Comparison of ENCODE assay signal across 8 cellular contexts in the genomic region with DNA sequence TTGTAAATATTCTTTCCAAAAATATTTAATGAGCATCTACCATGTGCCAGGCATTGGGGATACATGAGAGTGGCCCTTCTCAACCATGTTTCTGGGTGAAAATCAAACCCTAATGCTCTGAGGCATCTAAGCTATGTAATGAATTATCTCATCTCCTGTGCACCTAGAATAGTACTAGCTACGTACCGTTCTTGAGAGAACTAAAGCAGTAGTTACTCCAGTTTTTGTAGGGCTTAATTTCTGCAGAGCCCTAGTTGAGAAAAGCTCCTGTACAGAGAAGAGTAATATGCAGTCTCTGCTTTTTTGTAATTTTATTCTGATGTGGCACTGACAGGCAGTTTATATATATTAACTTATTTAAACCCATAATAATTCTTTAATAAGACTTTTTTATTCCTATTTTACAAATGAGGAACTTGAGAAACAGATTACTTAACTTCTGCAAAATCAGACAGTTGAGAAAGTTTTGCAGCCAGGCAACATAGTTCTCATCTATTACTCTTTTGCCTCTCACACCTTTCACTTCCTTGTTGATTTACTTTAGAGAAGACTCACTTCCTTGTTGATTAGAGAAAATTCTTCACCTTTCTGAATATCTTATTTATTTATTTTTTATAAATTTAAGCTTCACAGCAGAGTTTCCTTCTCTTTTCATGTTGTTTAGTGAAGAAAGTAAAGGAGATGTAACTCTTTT. TPM values are rescaled to one million over a fixed set of nuclear protein-coding genes. Genes with fewer than 3 reads are reported as not detected.
DNase-seq lines count a peak whose midpoint lies in the region; ATAC-seq and TF ChIP-seq lines count a peak whose summit lies in the region.

No MANE protein-coding gene starts in this region.

- H3K4me3 ChIP-seq in GM23338 (0 out of 2 replicates have a peak overlapping the region, but pooled peaks have one; percentile 7), esophagus squamous epithelium (peak overlapping the region in 1 of 4 donors; percentile 85)

- 38 to 40% methylated on average over 2 of the region's 2 CpGs for WGBS in esophagus squamous epithelium, 2 donors

- TF ChIP-seq CTCF in GM13976 (IDR thresholded peaks at IDR 0.05; ENCODE audit: borderline replicate concordance, control extremely low read depth, extremely low read depth, insufficient read depth, missing control alignments) (no peak), GM23338 (conservative IDR thresholded peaks at IDR 0.05; ENCODE audit: low read depth in 2 of 2) (no peak), esophagus squamous epithelium (IDR thresholded peaks at IDR 0.05) (no peak)

- H3K79me2 ChIP-seq in GM23338 (replicated peaks; ENCODE audit: insufficient read depth), result peaks cover 74% of the 10 kb centered on the region

- peaks cover 34% of the 10 kb centered on the region for H3K4me1 Mint-ChIP-seq in GM23338

- H3K4me1 ChIP-seq in GM23338 (ENCODE audit: insufficient read depth) (peaks cover 33% of the 10 kb centered on the region), esophagus squamous epithelium (peaks cover 19 to 74% (median 24%) of the 10 kb centered on the region in 3 donors)

- in situ Hi-C loops in GM13976 (cut with MboI; ENCODE audit: low sequenced_read_pairs, unreplicated experiment), result no loop called here

- no peaks in the 10 kb centered on the region for H3K36me3 Mint-ChIP-seq in GM23338 (ENCODE audit: low read depth)

- TF ChIP-seq POLR2A in esophagus squamous epithelium (IDR thresholded peaks at IDR 0.05), result no peak

- peaks cover 16% of the 10 kb centered on the region for H4K20me1 ChIP-seq in GM23338 (replicated peaks; ENCODE audit: insufficient read depth)

- peaks cover 9% of the 10 kb centered on the region for H3F3A ChIP-seq in GM23338 (replicated peaks; ENCODE audit: low read depth)

- DNase-seq in GM13976 (ENCODE audit: low spot score), result peak; percentile 26
- DNase-seq in GM23338 (ENCODE audit: low spot score), result no peak
- DNase-seq in NOMO-1 treated with dmso at 0.1 percent for 144 hours (lab: John Stamatoyannopoulos, UW; ENCODE audit: unreplicated experiment), result peak; percentile 77
- DNase-seq in medulla oblongata (ENCODE audit: extremely low spot score), result peak; percentile 59
- DNase-seq in esophagus squamous epithelium (lab: John Stamatoyannopoulos, UW), result no peak
- DNase-seq in NCI-H1048 (lab: John Stamatoyannopoulos, UW), result no peak
- no peak for DNase-seq in hepatic stellate cell (ENCODE audit: low spot score)
- no peak for DNase-seq in DMS153 treated with DMSO at 0.1 percent for 48 hours (lab: John Stamatoyannopoulos, UW; ENCODE audit: unreplicated experiment)

- ATAC-seq in GM23338, result no peak

- peaks cover 5% of the 10 kb centered on the region for H3K27me3 Mint-ChIP-seq in GM23338 (ENCODE audit: insufficient read depth, low read depth, poor library complexity)

- H3K27ac ChIP-seq in GM23338 (ENCODE audit: low read depth) (no peak overlapping the region), esophagus squamous epithelium (peak overlapping the region in 1 of 4 donors; percentile 11)

- peak overlapping the region; percentile 85 for H3K4me2 ChIP-seq in GM23338

- no peak overlapping the region for H3K27ac Mint-ChIP-seq in GM23338

- no peak overlapping the region for H3K4me3 Mint-ChIP-seq in GM23338

- H3K36me3 ChIP-seq in GM23338 (ENCODE audit: insufficient read depth), result no peaks in the 10 kb centered on the region
- H3K36me3 ChIP-seq in esophagus squamous epithelium, result no peaks in the 10 kb centered on the region

- H3K27me3 ChIP-seq in GM23338 (ENCODE audit: insufficient read depth) (no peaks in the 10 kb centered on the region), esophagus squamous epithelium (no peaks in the 10 kb centered on the region)

- no peaks in the 10 kb centered on the region for H3K9me3 ChIP-seq in esophagus squamous epithelium

- H3K9me2 ChIP-seq in GM23338 (ENCODE audit: insufficient read depth), result 0 out of 2 replicates have a peak, but pooled peaks cover 3% of the 10 kb centered on the region

- no peaks in the 10 kb centered on the region for H3K9me3 Mint-ChIP-seq in GM23338

- intact Hi-C loops in esophagus squamous epithelium (cut with DNase I), result no loop called here

- no peak overlapping the region for H2AFZ ChIP-seq in GM23338

TF ChIP-seq in GM23338, 12 proteins besides CTCF, POLR2A, EP300 and RAD21:
- TF ChIP-seq CREB1 (CRISPR knock-in tag; IDR thresholded peaks at IDR 0.05; ENCODE audit: low read depth) (no peak), ZNF331 (CRISPR knock-in tag; IDR thresholded peaks at IDR 0.05; ENCODE audit: low read depth) (no peak), EZH2phosphoT487 (IDR thresholded peaks at IDR 0.05; ENCODE audit: unreplicated experiment) (no peak), POLR2AphosphoS5 (IDR thresholded peaks at IDR 0.05; ENCODE audit: low read depth) (no peak), JUNB (IDR thresholded peaks at IDR 0.05; ENCODE audit: unreplicated experiment) (no peak), STAT1 (IDR thresholded peaks at IDR 0.05; ENCODE audit: unreplicated experiment) (no peak), EZH2 (IDR thresholded peaks at IDR 0.05; ENCODE audit: low read depth, unreplicated experiment) (no peak), ZNF114 (CRISPR knock-in tag; IDR thresholded peaks at IDR 0.05) (no peak), NANOG (IDR thresholded peaks at IDR 0.05; ENCODE audit: borderline replicate concordance) (no peak)
- TF ChIP-seq, protein P1, sequence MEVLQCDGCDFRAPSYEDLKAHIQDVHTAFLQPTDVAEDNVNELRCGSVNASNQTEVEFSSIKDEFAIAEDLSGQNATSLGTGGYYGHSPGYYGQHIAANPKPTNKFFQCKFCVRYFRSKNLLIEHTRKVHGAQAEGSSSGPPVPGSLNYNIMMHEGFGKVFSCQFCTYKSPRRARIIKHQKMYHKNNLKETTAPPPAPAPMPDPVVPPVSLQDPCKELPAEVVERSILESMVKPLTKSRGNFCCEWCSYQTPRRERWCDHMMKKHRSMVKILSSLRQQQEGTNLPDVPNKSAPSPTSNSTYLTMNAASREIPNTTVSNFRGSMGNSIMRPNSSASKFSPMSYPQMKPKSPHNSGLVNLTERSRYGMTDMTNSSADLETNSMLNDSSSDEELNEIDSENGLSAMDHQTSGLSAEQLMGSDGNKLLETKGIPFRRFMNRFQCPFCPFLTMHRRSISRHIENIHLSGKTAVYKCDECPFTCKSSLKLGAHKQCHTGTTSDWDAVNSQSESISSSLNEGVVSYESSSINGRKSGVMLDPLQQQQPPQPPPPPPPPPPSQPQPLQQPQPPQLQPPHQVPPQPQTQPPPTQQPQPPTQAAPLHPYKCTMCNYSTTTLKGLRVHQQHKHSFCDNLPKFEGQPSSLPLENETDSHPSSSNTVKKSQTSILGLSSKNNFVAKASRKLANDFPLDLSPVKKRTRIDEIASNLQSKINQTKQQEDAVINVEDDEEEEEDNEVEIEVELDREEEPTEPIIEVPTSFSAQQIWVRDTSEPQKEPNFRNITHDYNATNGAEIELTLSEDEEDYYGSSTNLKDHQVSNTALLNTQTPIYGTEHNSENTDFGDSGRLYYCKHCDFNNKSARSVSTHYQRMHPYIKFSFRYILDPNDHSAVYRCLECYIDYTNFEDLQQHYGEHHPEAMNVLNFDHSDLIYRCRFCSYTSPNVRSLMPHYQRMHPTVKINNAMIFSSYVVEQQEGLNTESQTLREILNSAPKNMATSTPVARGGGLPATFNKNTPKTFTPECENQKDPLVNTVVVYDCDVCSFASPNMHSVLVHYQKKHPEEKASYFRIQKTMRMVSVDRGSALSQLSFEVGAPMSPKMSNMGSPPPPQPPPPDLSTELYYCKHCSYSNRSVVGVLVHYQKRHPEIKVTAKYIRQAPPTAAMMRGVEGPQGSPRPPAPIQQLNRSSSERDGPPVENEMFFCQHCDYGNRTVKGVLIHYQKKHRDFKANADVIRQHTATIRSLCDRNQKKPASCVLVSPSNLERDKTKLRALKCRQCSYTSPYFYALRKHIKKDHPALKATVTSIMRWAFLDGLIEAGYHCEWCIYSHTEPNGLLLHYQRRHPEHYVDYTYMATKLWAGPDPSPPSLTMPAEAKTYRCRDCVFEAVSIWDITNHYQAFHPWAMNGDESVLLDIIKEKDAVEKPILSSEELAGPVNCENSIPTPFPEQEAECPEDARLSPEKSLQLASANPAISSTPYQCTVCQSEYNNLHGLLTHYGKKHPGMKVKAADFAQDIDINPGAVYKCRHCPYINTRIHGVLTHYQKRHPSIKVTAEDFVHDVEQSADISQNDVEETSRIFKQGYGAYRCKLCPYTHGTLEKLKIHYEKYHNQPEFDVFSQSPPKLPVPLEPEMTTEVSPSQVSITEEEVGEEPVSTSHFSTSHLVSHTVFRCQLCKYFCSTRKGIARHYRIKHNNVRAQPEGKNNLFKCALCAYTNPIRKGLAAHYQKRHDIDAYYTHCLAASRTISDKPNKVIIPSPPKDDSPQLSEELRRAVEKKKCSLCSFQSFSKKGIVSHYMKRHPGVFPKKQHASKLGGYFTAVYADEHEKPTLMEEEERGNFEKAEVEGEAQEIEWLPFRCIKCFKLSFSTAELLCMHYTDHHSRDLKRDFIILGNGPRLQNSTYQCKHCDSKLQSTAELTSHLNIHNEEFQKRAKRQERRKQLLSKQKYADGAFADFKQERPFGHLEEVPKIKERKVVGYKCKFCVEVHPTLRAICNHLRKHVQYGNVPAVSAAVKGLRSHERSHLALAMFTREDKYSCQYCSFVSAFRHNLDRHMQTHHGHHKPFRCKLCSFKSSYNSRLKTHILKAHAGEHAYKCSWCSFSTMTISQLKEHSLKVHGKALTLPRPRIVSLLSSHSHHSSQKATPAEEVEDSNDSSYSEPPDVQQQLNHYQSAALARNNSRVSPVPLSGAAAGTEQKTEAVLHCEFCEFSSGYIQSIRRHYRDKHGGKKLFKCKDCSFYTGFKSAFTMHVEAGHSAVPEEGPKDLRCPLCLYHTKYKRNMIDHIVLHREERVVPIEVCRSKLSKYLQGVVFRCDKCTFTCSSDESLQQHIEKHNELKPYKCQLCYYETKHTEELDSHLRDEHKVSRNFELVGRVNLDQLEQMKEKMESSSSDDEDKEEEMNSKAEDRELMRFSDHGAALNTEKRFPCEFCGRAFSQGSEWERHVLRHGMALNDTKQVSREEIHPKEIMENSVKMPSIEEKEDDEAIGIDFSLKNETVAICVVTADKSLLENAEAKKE (CRISPR knock-in tag; IDR thresholded peaks at IDR 0.05), result no peak
- TF ChIP-seq, protein P2, sequence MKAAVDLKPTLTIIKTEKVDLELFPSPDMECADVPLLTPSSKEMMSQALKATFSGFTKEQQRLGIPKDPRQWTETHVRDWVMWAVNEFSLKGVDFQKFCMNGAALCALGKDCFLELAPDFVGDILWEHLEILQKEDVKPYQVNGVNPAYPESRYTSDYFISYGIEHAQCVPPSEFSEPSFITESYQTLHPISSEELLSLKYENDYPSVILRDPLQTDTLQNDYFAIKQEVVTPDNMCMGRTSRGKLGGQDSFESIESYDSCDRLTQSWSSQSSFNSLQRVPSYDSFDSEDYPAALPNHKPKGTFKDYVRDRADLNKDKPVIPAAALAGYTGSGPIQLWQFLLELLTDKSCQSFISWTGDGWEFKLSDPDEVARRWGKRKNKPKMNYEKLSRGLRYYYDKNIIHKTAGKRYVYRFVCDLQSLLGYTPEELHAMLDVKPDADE (IDR thresholded peaks at IDR 0.05), result no peak

RNA-seq across cellular contexts. Expression of a gene that starts 3.1 kb away (rescaled TPM):
- 13.5 and 15.4 TPM in 2 replicates for total RNA-seq in GM23338 (2014; rRNA removed; shearing (Covaris generic))
- polyA plus RNA-seq in GM23338 (2016; fragmentation: Nextera tagmentation; extraction: Ambion mirVana), result 3.1 and 4.5 TPM in 2 replicates
- 10 to 100 TPM in 3 of 4 donors, 1 to 10 TPM in 1; 8.4 to 21.2 (median 13.3) TPM for total RNA-seq in esophagus squamous epithelium

Comparison
In these comparisons a context has a peak if more than half of its experiments do, and no peak if none do; other contexts are left out.
1. DNase-seq: peak in GM13976 (single experiment), NOMO-1 treated with dmso at 0.1 percent for 144 hours (single experiment) and medulla oblongata (single experiment); none in GM23338 (single experiment), esophagus squamous epithelium (single experiment), NCI-H1048 (single experiment), hepatic stellate cell (single experiment) and DMS153 treated with DMSO at 0.1 percent for 48 hours (single experiment).